Comparison of ENCODE assay signal across 13 cellular contexts in the genomic region with DNA sequence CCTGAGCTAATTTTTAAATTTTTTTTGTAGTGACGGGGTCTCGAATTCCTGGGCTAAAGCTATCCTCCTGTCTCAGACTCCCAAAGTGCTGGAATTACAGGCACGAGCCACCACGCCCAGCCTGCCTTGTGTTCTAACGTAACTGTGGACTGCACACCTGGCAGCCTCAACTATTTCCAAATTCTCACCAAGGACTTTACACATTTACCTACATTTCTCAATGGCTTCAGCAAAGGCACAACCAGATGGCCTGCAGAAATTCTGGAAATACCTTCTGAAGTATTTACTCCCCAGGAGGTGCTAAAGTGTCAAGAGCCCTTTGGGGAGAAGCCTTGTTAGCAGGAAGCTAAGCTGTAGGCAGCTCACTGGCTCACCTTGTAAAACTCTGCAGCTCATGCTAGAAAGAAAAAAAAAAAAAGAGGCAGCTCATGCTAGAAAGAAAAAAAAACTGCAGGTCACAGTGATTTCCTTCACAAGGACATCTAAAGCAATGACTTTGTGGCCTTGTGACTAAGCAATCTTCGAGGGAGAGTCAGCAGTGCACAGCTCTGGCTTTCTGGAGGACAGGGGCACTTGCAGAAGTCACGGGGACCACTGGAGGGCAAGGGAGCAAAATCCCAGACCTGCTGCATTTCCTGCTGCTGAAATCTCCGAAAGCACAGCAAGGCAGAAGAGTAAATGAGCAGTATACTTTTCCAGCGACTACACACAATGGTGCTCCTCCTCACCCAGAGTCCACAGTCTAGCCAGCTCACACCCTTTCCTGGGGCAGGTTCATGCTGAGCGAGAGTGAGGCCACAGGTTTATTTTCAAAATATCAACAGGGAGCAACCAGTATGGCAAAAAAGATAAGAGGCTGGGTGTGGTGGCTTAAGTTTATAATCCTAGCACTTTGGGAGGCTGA. TPM values are rescaled to one million over a fixed set of nuclear protein-coding genes. Genes with fewer than 3 reads are reported as not detected.
DNase-seq lines count a peak whose midpoint lies in the region; ATAC-seq and TF ChIP-seq lines count a peak whose summit lies in the region.
"Had no signal": no experiment of that assay in that cellular context is flagged by ENCODE, and none has a peak within 500 bp of the region (broad histone marks: within the 10 kb centered on the region; RNA-seq: fewer than 3 reads in every experiment).

No MANE protein-coding gene starts in this region.

- peak overlapping the region; percentile 93 for H3K27ac Mint-ChIP-seq in WTC11
- H3K27ac Mint-ChIP-seq in type B pancreatic cell = peak overlapping the region; percentile 87
- H3K27ac Mint-ChIP-seq: activated naive CD8-positive, alpha-beta T cell had no signal

- BruUV-seq in mammary epithelial cell (replicated peaks; lab: Mats Ljungman, UMichigan) = TSS peak; percentile 5

- intact Hi-C loops in mammary epithelial cell (cut with micrococcal nuclease) (loop anchor here (5.0 kb wide), 1 partner anchor 1007 kb away; no protein-coding TSS in a partner anchor), breast epithelium (cut with DNase I; ENCODE audit: low total_unique reads) (no loop called here), head of caudate nucleus (cut with DNase I) (no loop called here)

- DNase-seq in mammary epithelial cell (no peak), breast epithelium (ENCODE audit: low spot score in 2 of 2) (no peak), WTC11 (ENCODE audit: low spot score) (peak; percentile 36), left lobe of liver (ENCODE audit: low spot score) (peak; percentile 67), type B pancreatic cell (ENCODE audit: extremely low spot score, unreplicated experiment) (no peak), head of caudate nucleus (no peak)
- DNase-seq in effector CD8-positive, alpha-beta T cell (lab: John Stamatoyannopoulos, UW) = no peak
- DNase-seq: activated CD4-positive, alpha-beta T cell treated with anti-CD3 and anti-CD28 coated beads for 4 hours; MG63 had no signal

- H3K4me1 ChIP-seq in mammary epithelial cell (ENCODE audit: insufficient read depth, low read length) = peaks cover 3% of the 10 kb centered on the region
- no peaks in the 10 kb centered on the region for H3K4me1 ChIP-seq in breast epithelium

- peaks cover 72% of the 10 kb centered on the region for H3K79me2 ChIP-seq in mammary epithelial cell (ENCODE audit: insufficient read depth, low read length)

- no peaks in the 10 kb centered on the region for H4K20me1 ChIP-seq in mammary epithelial cell (ENCODE audit: insufficient read depth, low read length)

- H3K27me3 Mint-ChIP-seq in WTC11 (ENCODE audit: low read depth) = no peaks in the 10 kb centered on the region
- no peaks in the 10 kb centered on the region for H3K27me3 Mint-ChIP-seq in type B pancreatic cell

- H3K27ac ChIP-seq in mammary epithelial cell (ENCODE audit: insufficient read depth, low read depth, low read length) (no peak overlapping the region), breast epithelium (no peak overlapping the region)

- TF ChIP-seq CTCF in mammary epithelial cell (conservative IDR thresholded peaks at IDR 0.05 in 1 of 2, IDR thresholded peaks at IDR 0.05 in 1 of 2; ENCODE audit: extremely low read depth in 1 of 2, insufficient read depth in 1 of 2, low read depth in 1 of 2, low read length in 2 of 2) = no peak
- TF ChIP-seq CTCF in breast epithelium (IDR thresholded peaks at IDR 0.05) = no peak
- no peak for TF ChIP-seq CTCF in WTC11 (IDR thresholded peaks at IDR 0.05)
- no peak for TF ChIP-seq CTCF in type B pancreatic cell (conservative IDR thresholded peaks at IDR 0.05)

- H2AFZ ChIP-seq in mammary epithelial cell (ENCODE audit: low read depth, low read length) = no peak overlapping the region

- POLR2A ChIA-PET in WTC11 (lab: Charles Lee) = interaction anchor here (0.6 kb wide), 1 partner anchor 41 kb away, joined by 3 read pairs; no protein-coding TSS in a partner anchor

- dilution Hi-C loops in mammary epithelial cell (cut with HindIII; ENCODE audit: low sequenced_read_pairs) = no loop called here

- ATAC-seq in WTC11 = peak; percentile 80
- ATAC-seq in left lobe of liver = peak; percentile 83
- ATAC-seq in HG02588 (IDR thresholded peaks at IDR 0.05; ENCODE audit: unreplicated experiment) = no peak

- no peak overlapping the region for H3K9ac ChIP-seq in mammary epithelial cell (ENCODE audit: insufficient read depth, low read length)

- WGBS in mammary epithelial cell (ENCODE audit: low coverage, missing lambda C conversion rate) = 98% methylated on average over 9 of the region's 10 CpGs

- CTCF ChIA-PET in mammary epithelial cell (lab: Charles Lee; ENCODE audit: low non-redundant PET) (interaction anchor here (0.6 kb wide), 1 partner anchor 41 kb away, joined by 10 read pairs; no protein-coding TSS in a partner anchor), WTC11 (lab: Charles Lee) (interaction anchor here (0.7 to 4.7 kb wide), 12 partner anchors 8 to 61 kb away, joined by 3 to 32 read pairs (median 4); a partner anchor contains a TSS)

- H3K27me3 ChIP-seq in mammary epithelial cell (ENCODE audit: insufficient read depth, low read length) = no peaks in the 10 kb centered on the region
- H3K27me3 ChIP-seq in breast epithelium = no peaks in the 10 kb centered on the region
- H3K27me3 ChIP-seq: MG63 had no signal

- no peaks in the 10 kb centered on the region for H3K9me3 ChIP-seq in mammary epithelial cell (replicated peaks; ENCODE audit: insufficient read depth, low read length)
- H3K9me3 ChIP-seq in breast epithelium = no peaks in the 10 kb centered on the region
- H3K9me3 ChIP-seq: MG63 had no signal

- in situ Hi-C loops in mammary epithelial cell (cut with MboI; ENCODE audit: low sequenced_read_pairs in 2 of 2) = no loop called here

- H3K36me3 ChIP-seq in mammary epithelial cell (ENCODE audit: insufficient read depth, low read length) (peaks cover 4% of the 10 kb centered on the region), breast epithelium (no peaks in the 10 kb centered on the region)
- H3K36me3 ChIP-seq: MG63 had no signal

- H3K4me3 ChIP-seq in mammary epithelial cell (replicated peaks in 1 of 3; ENCODE audit: insufficient read depth in 1 of 3, low read depth in 2 of 3, low read length in 3 of 3) (no peak overlapping the region), breast epithelium (no peak overlapping the region)
- H3K4me3 ChIP-seq: MG63 had no signal

- H3K4me3 Mint-ChIP-seq in WTC11 (no peak overlapping the region), type B pancreatic cell (peak overlapping the region; percentile 51)
- H3K4me3 Mint-ChIP-seq: activated naive CD8-positive, alpha-beta T cell had no signal

- peaks cover 34% of the 10 kb centered on the region for H3K4me1 Mint-ChIP-seq in WTC11
- H3K4me1 Mint-ChIP-seq in type B pancreatic cell (ENCODE audit: unreplicated experiment) = peaks cover 7% of the 10 kb centered on the region

- H3K36me3 Mint-ChIP-seq in WTC11 (peaks cover 15% of the 10 kb centered on the region), type B pancreatic cell (no peaks in the 10 kb centered on the region)
- H3K36me3 Mint-ChIP-seq: activated naive CD8-positive, alpha-beta T cell had no signal

- H3K9me3 Mint-ChIP-seq in WTC11 = no peaks in the 10 kb centered on the region
- H3K9me3 Mint-ChIP-seq in type B pancreatic cell = peaks cover 5% of the 10 kb centered on the region

- TF ChIP-seq POLR2A in breast epithelium (IDR thresholded peaks at IDR 0.05) = no peak

- no peak overlapping the region for H3K4me2 ChIP-seq in mammary epithelial cell (ENCODE audit: insufficient read depth, low read depth, low read length)

TF ChIP-seq in WTC11, 78 proteins besides CTCF, POLR2A, EP300 and RAD21 (continues in another document):
- no peak for TF ChIP-seq SP1 (CRISPR knock-in tag; conservative IDR thresholded peaks at IDR 0.05)
- TF ChIP-seq, protein P1, sequence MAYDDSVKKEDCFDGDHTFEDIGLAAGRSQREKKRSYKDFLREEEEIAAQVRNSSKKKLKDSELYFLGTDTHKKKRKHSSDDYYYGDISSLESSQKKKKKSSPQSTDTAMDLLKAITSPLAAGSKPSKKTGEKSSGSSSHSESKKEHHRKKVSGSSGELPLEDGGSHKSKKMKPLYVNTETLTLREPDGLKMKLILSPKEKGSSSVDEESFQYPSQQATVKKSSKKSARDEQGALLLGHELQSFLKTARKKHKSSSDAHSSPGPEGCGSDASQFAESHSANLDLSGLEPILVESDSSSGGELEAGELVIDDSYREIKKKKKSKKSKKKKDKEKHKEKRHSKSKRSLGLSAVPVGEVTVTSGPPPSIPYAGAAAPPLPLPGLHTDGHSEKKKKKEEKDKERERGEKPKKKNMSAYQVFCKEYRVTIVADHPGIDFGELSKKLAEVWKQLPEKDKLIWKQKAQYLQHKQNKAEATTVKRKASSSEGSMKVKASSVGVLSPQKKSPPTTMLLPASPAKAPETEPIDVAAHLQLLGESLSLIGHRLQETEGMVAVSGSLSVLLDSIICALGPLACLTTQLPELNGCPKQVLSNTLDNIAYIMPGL (CRISPR knock-in tag; IDR thresholded peaks at IDR 0.05) = no peak
- no peak for TF ChIP-seq CBFB (CRISPR knock-in tag; IDR thresholded peaks at IDR 0.05; ENCODE audit: low read depth)

RNA-seq across cellular contexts. Expression of a gene that starts 40.4 kb away (rescaled TPM):
- total RNA-seq in mammary epithelial cell = 10 to 100 TPM; 39.0 to 65.0 TPM
- 36.4 TPM for polyA plus RNA-seq in mammary epithelial cell
- 40.8 TPM for polyA minus RNA-seq in mammary epithelial cell
- 10 to 100 TPM in 1 of 3 donors, 1 to 10 TPM in 2; 1.3 to 11.0 (median 8.5) TPM for total RNA-seq in breast epithelium
- total RNA-seq in WTC11 (2021) = 35.5 to 37.5 TPM (median 36.8 TPM) in 3 replicates
- 12.9 TPM for total RNA-seq in left lobe of liver
- total RNA-seq in type B pancreatic cell (ENCODE audit: low replicate concordance) = 28.0 and 43.7 TPM in 2 replicates
- total RNA-seq: OCI-LY7 had no signal
- polyA plus RNA-seq: neural cell had no signal

Comparison
In these comparisons a context has a peak if more than half of its experiments do, and no peak if none do; other contexts are left out.
1. DNase-seq: peak in WTC11 (single experiment) and left lobe of liver (single experiment); none in mammary epithelial cell (single experiment), breast epithelium (0 of 2), type B pancreatic cell (single experiment), effector CD8-positive, alpha-beta T cell (single experiment) and head of caudate nucleus (0 of 42).